In the genomic region with DNA sequence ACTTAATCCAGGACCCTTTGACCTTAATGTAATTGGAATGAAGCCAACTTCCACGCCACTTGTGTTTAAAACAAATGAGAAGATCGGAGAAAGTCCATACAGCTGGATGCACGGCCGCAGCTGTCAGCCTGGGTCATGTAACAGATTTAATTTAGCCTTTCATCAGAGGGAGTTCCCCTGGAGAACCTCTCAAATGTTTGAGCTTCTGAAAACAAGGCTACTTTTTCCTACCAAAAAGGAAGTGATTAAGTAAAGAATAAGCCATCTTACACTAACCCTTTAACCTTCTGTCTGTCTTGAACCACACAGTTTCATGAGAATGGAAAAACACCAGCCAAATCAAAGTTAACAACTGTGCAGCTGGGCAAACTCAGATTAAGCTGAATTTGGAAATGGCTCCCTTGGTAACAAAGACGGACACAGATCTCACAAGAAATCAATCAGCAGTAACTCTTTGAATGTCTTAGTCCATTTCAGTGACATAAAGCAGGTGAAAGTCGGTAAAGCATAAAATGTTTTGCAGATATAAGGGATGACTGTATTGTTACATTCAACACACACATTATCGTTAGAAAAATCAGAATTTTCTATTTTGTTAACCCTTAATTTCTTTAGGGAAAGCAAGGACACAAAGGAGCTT, we compare ENCODE assay signal across 1 cellular context.
TF ChIP-seq lines count a peak whose summit lies in the region.

No MANE protein-coding gene starts in this region.

TF ChIP-seq in GM12878, 131 proteins besides CTCF, POLR2A, EP300 and RAD21 (continued from another document and continues in another):
- TF ChIP-seq, protein P1, sequence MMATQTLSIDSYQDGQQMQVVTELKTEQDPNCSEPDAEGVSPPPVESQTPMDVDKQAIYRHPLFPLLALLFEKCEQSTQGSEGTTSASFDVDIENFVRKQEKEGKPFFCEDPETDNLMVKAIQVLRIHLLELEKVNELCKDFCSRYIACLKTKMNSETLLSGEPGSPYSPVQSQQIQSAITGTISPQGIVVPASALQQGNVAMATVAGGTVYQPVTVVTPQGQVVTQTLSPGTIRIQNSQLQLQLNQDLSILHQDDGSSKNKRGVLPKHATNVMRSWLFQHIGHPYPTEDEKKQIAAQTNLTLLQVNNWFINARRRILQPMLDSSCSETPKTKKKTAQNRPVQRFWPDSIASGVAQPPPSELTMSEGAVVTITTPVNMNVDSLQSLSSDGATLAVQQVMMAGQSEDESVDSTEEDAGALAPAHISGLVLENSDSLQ (IDR thresholded peaks at IDR 0.05) = peak; percentile 51
- TF ChIP-seq CREM (IDR thresholded peaks at IDR 0.05; ENCODE audit: low read depth) (no peak), PAX5 (IDR thresholded peaks at IDR 0.05; ENCODE audit: borderline replicate concordance, low read depth, low read length) (no peak), BRCA1 (IDR thresholded peaks at IDR 0.05; ENCODE audit: low read depth, low read length) (no peak), ESRRA (IDR thresholded peaks at IDR 0.05; ENCODE audit: low read length) (no peak), RFX5 (IDR thresholded peaks at IDR 0.05; ENCODE audit: low read depth, low read length) (no peak), LARP7 (IDR thresholded peaks at IDR 0.05) (no peak), HCFC1 (IDR thresholded peaks at IDR 0.05; ENCODE audit: low read length) (no peak), ZNF384 (IDR thresholded peaks at IDR 0.05; ENCODE audit: borderline replicate concordance, low read depth, low read length) (no peak), ZBED1 (IDR thresholded peaks at IDR 0.05; ENCODE audit: borderline replicate concordance) (no peak), WRNIP1 (IDR thresholded peaks at IDR 0.05; ENCODE audit: borderline replicate concordance, low read depth, low read length) (no peak), CBX3 (IDR thresholded peaks at IDR 0.05; ENCODE audit: borderline replicate concordance, low read depth) (no peak), JUND (IDR thresholded peaks at IDR 0.05; ENCODE audit: low read depth, low read length) (no peak), ZNF24 (IDR thresholded peaks at IDR 0.05) (no peak), ZNF274 (IDR thresholded peaks at IDR 0.05; ENCODE audit: insufficient read depth, insufficient read length) (no peak), NBN (IDR thresholded peaks at IDR 0.05) (0 out of 2 replicates have a peak, but pooled peaks have one; percentile 16), TCF3 (IDR thresholded peaks at IDR 0.05; ENCODE audit: borderline replicate concordance, insufficient read depth, low read depth, low read length) (no peak), MXI1 (IDR thresholded peaks at IDR 0.05; ENCODE audit: low read depth, low read length) (peak; percentile 62; the same call in 1 of the 2 replicates), NR2C1 (IDR thresholded peaks at IDR 0.05) (no peak), CREB1 (IDR thresholded peaks at IDR 0.05; ENCODE audit: low read depth) (no peak), ZNF217 (IDR thresholded peaks at IDR 0.05) (no peak)
- TF ChIP-seq, protein P2, sequence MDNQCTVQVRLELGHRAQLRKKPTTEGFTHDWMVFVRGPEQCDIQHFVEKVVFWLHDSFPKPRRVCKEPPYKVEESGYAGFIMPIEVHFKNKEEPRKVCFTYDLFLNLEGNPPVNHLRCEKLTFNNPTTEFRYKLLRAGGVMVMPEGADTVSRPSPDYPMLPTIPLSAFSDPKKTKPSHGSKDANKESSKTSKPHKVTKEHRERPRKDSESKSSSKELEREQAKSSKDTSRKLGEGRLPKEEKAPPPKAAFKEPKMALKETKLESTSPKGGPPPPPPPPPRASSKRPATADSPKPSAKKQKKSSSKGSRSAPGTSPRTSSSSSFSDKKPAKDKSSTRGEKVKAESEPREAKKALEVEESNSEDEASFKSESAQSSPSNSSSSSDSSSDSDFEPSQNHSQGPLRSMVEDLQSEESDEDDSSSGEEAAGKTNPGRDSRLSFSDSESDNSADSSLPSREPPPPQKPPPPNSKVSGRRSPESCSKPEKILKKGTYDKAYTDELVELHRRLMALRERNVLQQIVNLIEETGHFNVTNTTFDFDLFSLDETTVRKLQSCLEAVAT (IDR thresholded peaks at IDR 0.05) = 0 out of 2 replicates have a peak, but pooled peaks have one; percentile 13
- TF ChIP-seq, protein P3, sequence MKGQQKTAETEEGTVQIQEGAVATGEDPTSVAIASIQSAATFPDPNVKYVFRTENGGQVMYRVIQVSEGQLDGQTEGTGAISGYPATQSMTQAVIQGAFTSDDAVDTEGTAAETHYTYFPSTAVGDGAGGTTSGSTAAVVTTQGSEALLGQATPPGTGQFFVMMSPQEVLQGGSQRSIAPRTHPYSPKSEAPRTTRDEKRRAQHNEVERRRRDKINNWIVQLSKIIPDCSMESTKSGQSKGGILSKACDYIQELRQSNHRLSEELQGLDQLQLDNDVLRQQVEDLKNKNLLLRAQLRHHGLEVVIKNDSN (IDR thresholded peaks at IDR 0.05; ENCODE audit: borderline replicate concordance, extremely low read length, insufficient read depth, low read depth, low read length) = no peak
- TF ChIP-seq, protein P4, sequence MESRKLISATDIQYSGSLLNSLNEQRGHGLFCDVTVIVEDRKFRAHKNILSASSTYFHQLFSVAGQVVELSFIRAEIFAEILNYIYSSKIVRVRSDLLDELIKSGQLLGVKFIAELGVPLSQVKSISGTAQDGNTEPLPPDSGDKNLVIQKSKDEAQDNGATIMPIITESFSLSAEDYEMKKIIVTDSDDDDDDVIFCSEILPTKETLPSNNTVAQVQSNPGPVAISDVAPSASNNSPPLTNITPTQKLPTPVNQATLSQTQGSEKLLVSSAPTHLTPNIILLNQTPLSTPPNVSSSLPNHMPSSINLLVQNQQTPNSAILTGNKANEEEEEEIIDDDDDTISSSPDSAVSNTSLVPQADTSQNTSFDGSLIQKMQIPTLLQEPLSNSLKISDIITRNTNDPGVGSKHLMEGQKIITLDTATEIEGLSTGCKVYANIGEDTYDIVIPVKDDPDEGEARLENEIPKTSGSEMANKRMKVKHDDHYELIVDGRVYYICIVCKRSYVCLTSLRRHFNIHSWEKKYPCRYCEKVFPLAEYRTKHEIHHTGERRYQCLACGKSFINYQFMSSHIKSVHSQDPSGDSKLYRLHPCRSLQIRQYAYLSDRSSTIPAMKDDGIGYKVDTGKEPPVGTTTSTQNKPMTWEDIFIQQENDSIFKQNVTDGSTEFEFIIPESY (IDR thresholded peaks at IDR 0.05) = no peak
- TF ChIP-seq, protein P5, sequence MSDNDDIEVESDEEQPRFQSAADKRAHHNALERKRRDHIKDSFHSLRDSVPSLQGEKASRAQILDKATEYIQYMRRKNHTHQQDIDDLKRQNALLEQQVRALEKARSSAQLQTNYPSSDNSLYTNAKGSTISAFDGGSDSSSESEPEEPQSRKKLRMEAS (IDR thresholded peaks at IDR 0.05; ENCODE audit: low read depth, low read length) = no peak
- TF ChIP-seq, protein P6, sequence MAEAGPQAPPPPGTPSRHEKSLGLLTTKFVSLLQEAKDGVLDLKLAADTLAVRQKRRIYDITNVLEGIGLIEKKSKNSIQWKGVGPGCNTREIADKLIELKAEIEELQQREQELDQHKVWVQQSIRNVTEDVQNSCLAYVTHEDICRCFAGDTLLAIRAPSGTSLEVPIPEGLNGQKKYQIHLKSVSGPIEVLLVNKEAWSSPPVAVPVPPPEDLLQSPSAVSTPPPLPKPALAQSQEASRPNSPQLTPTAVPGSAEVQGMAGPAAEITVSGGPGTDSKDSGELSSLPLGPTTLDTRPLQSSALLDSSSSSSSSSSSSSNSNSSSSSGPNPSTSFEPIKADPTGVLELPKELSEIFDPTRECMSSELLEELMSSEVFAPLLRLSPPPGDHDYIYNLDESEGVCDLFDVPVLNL (IDR thresholded peaks at IDR 0.05; ENCODE audit: low read depth, low read length) = no peak
- TF ChIP-seq, protein P7, sequence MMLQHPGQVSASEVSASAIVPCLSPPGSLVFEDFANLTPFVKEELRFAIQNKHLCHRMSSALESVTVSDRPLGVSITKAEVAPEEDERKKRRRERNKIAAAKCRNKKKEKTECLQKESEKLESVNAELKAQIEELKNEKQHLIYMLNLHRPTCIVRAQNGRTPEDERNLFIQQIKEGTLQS (IDR thresholded peaks at IDR 0.05; ENCODE audit: borderline replicate concordance, extremely low read depth, low read depth, low read length) = no peak
- TF ChIP-seq, protein P8, sequence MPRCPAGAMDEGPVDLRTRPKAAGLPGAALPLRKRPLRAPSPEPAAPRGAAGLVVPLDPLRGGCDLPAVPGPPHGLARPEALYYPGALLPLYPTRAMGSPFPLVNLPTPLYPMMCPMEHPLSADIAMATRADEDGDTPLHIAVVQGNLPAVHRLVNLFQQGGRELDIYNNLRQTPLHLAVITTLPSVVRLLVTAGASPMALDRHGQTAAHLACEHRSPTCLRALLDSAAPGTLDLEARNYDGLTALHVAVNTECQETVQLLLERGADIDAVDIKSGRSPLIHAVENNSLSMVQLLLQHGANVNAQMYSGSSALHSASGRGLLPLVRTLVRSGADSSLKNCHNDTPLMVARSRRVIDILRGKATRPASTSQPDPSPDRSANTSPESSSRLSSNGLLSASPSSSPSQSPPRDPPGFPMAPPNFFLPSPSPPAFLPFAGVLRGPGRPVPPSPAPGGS (IDR thresholded peaks at IDR 0.05; ENCODE audit: borderline replicate concordance, insufficient read depth, low read depth, low read length, poor library complexity, severe bottlenecking) = no peak
- TF ChIP-seq, protein P9, sequence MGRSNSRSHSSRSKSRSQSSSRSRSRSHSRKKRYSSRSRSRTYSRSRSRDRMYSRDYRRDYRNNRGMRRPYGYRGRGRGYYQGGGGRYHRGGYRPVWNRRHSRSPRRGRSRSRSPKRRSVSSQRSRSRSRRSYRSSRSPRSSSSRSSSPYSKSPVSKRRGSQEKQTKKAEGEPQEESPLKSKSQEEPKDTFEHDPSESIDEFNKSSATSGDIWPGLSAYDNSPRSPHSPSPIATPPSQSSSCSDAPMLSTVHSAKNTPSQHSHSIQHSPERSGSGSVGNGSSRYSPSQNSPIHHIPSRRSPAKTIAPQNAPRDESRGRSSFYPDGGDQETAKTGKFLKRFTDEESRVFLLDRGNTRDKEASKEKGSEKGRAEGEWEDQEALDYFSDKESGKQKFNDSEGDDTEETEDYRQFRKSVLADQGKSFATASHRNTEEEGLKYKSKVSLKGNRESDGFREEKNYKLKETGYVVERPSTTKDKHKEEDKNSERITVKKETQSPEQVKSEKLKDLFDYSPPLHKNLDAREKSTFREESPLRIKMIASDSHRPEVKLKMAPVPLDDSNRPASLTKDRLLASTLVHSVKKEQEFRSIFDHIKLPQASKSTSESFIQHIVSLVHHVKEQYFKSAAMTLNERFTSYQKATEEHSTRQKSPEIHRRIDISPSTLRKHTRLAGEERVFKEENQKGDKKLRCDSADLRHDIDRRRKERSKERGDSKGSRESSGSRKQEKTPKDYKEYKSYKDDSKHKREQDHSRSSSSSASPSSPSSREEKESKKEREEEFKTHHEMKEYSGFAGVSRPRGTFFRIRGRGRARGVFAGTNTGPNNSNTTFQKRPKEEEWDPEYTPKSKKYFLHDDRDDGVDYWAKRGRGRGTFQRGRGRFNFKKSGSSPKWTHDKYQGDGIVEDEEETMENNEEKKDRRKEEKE (IDR thresholded peaks at IDR 0.05) = no peak
- TF ChIP-seq, protein P10, sequence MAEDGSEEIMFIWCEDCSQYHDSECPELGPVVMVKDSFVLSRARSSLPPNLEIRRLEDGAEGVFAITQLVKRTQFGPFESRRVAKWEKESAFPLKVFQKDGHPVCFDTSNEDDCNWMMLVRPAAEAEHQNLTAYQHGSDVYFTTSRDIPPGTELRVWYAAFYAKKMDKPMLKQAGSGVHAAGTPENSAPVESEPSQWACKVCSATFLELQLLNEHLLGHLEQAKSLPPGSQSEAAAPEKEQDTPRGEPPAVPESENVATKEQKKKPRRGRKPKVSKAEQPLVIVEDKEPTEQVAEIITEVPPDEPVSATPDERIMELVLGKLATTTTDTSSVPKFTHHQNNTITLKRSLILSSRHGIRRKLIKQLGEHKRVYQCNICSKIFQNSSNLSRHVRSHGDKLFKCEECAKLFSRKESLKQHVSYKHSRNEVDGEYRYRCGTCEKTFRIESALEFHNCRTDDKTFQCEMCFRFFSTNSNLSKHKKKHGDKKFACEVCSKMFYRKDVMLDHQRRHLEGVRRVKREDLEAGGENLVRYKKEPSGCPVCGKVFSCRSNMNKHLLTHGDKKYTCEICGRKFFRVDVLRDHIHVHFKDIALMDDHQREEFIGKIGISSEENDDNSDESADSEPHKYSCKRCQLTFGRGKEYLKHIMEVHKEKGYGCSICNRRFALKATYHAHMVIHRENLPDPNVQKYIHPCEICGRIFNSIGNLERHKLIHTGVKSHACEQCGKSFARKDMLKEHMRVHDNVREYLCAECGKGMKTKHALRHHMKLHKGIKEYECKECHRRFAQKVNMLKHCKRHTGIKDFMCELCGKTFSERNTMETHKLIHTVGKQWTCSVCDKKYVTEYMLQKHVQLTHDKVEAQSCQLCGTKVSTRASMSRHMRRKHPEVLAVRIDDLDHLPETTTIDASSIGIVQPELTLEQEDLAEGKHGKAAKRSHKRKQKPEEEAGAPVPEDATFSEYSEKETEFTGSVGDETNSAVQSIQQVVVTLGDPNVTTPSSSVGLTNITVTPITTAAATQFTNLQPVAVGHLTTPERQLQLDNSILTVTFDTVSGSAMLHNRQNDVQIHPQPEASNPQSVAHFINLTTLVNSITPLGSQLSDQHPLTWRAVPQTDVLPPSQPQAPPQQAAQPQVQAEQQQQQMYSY (CRISPR knock-in tag; IDR thresholded peaks at IDR 0.05) = no peak
- TF ChIP-seq, protein P11, sequence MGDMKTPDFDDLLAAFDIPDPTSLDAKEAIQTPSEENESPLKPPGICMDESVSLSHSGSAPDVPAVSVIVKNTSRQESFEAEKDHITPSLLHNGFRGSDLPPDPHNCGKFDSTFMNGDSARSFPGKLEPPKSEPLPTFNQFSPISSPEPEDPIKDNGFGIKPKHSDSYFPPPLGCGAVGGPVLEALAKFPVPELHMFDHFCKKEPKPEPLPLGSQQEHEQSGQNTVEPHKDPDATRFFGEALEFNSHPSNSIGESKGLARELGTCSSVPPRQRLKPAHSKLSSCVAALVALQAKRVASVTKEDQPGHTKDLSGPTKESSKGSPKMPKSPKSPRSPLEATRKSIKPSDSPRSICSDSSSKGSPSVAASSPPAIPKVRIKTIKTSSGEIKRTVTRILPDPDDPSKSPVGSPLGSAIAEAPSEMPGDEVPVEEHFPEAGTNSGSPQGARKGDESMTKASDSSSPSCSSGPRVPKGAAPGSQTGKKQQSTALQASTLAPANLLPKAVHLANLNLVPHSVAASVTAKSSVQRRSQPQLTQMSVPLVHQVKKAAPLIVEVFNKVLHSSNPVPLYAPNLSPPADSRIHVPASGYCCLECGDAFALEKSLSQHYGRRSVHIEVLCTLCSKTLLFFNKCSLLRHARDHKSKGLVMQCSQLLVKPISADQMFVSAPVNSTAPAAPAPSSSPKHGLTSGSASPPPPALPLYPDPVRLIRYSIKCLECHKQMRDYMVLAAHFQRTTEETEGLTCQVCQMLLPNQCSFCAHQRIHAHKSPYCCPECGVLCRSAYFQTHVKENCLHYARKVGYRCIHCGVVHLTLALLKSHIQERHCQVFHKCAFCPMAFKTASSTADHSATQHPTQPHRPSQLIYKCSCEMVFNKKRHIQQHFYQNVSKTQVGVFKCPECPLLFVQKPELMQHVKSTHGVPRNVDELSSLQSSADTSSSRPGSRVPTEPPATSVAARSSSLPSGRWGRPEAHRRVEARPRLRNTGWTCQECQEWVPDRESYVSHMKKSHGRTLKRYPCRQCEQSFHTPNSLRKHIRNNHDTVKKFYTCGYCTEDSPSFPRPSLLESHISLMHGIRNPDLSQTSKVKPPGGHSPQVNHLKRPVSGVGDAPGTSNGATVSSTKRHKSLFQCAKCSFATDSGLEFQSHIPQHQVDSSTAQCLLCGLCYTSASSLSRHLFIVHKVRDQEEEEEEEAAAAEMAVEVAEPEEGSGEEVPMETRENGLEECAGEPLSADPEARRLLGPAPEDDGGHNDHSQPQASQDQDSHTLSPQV (IDR thresholded peaks at IDR 0.05) = no peak
